ENCODE assay signal across 9 cellular contexts in the genomic region with DNA sequence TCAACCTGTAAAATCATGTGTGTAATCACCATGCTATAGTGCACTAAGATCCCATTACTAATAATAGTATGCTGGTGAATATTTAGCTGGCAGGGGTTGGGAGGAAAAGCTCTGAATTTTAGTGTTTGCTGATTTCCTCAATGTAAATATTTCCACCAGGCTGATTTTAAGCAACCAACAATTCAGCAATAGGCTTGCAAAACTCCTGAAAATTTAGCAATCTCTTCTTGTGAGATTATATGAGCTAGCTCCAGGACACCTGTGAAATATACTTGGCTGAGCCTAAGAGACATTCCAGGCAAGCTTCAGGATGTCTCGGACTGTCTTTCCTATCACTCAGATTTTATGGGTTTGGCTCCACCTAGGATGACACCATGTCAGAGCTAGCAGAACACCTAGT.
"Had no signal": no experiment of that assay in that cellular context is flagged by ENCODE, and none has a peak within 500 bp of the region (broad histone marks: within the 10 kb centered on the region; RNA-seq: fewer than 3 reads in every experiment).

No MANE protein-coding gene starts in this region.

- H3K9ac ChIP-seq: KMS-11 had no signal

- DNase-seq: H9, HCEC 1CT, IMR-90, KBM-7 had no signal

- H3K4me1 Mint-ChIP-seq: GM23338 had no signal

- FAIRE-seq: H1, H54 had no signal

- H3K4me3 ChIP-seq: GM23338 had no signal

- H3K4me2 ChIP-seq: GM23338 had no signal

- H3K27ac ChIP-seq: HL-60, KMS-11 had no signal

- H3K4me3 Mint-ChIP-seq: GM23338, H9 had no signal

- ATAC-seq: GM23338 had no signal

- H3K27ac Mint-ChIP-seq: GM23338, H9 had no signal
